Comparison of ENCODE assay signal across 1 cellular context in the genomic region with DNA sequence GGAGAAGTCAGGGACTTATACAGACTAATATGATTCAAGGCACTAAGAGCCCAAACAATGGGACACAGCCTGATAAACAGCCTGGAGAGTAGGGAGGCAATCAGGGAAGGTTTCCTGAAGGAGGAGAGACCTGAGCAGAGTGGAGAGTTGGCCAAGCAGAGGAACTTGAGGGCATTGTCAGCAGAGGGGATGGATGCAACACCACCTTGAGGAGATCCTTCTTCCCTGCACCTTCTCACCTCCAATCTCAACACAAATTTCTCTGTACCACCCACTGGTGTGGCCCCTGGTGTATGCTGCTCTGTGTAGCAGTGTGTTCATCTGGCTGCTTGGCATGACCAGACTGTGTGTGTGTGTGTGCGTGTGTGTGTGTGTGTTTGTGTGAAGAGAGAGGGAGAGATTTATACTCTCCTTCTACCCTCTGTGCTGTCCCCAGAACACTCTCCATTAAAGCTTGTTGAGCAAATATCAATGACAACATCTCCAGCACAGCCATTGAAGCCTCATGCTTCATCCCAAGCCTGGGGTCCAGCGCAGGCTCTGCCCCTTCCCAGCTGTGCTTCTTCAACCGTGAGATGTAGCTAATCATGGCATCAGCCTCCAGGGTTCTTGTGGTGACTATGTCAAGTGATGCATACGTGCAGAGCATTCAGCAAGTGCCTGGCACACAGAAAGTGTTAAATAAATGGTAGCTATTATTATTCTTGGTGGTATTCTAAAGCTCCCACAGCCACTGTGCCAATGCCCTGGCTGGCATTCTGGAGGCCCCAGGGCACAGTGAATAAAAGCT.
TF ChIP-seq lines count a peak whose summit lies in the region.

No MANE protein-coding gene starts in this region.

TF ChIP-seq in SK-N-SH, 30 proteins besides CTCF, POLR2A, EP300 and RAD21:
- TF ChIP-seq, protein P1, sequence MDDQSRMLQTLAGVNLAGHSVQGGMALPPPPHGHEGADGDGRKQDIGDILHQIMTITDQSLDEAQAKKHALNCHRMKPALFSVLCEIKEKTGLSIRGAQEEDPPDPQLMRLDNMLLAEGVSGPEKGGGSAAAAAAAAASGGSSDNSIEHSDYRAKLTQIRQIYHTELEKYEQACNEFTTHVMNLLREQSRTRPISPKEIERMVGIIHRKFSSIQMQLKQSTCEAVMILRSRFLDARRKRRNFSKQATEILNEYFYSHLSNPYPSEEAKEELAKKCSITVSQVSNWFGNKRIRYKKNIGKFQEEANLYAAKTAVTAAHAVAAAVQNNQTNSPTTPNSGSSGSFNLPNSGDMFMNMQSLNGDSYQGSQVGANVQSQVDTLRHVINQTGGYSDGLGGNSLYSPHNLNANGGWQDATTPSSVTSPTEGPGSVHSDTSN (IDR thresholded peaks at IDR 0.05) = no peak
- TF ChIP-seq TEAD4 (IDR thresholded peaks at IDR 0.05; ENCODE audit: borderline replicate concordance, insufficient read depth) = no peak
- no peak for TF ChIP-seq FOSL2 (IDR thresholded peaks at IDR 0.05; ENCODE audit: borderline replicate concordance, low read depth)
- TF ChIP-seq USF1 (IDR thresholded peaks at IDR 0.05; ENCODE audit: borderline replicate concordance, low read depth) = no peak
- no peak for TF ChIP-seq YY1 (IDR thresholded peaks at IDR 0.05; ENCODE audit: low read depth)
- no peak for TF ChIP-seq TCF12 (IDR thresholded peaks at IDR 0.05)
- no peak for TF ChIP-seq MAX (IDR thresholded peaks at IDR 0.05; ENCODE audit: low read depth)
- no peak for TF ChIP-seq NFIC (IDR thresholded peaks at IDR 0.05; ENCODE audit: borderline replicate concordance)
- no peak for TF ChIP-seq FOXJ3 (CRISPR knock-in tag; IDR thresholded peaks at IDR 0.05)
- TF ChIP-seq GABPA (IDR thresholded peaks at IDR 0.05; ENCODE audit: low read depth) = no peak
- no peak for TF ChIP-seq ELF1 (IDR thresholded peaks at IDR 0.05)
- TF ChIP-seq RFX5 (IDR thresholded peaks at IDR 0.05; ENCODE audit: low read length) = no peak
- no peak for TF ChIP-seq SIN3A (IDR thresholded peaks at IDR 0.05; ENCODE audit: borderline replicate concordance, low read depth, low read length)
- no peak for TF ChIP-seq CHD2 (IDR thresholded peaks at IDR 0.05; ENCODE audit: low read length, partially characterized antibody)
- no peak for TF ChIP-seq ZBTB33 (IDR thresholded peaks at IDR 0.05; ENCODE audit: borderline replicate concordance, low read depth)
- no peak for TF ChIP-seq RCOR1 (IDR thresholded peaks at IDR 0.05; ENCODE audit: low read length)
- TF ChIP-seq POLR2AphosphoS5 (IDR thresholded peaks at IDR 0.05; ENCODE audit: low read depth, low read length) = no peak
- TF ChIP-seq IRF3 (IDR thresholded peaks at IDR 0.05; ENCODE audit: low read depth, low read length) = no peak
TF ChIP-seq in SK-N-SH: peak in this region for 0.
